ENCODE assay signal across 9 cellular contexts in the genomic region with DNA sequence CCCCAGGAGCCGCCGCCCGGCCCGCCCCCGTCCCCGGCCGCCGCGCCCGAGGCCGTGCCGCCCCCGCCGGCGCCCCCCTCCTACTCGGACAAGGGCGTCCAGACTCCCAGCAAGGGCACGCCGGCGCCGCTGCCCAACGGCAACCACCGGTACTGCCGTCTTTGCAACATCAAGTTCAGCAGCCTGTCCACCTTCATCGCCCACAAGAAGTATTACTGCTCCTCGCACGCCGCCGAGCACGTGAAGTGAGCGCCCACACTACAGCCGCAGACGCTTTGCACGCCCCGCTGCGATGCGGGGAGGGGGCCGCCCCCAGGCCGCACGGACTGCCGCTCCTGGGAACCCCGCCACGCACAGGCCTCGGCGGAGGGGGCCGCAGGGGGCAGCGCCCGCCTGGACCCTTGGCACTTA. TPM values are rescaled to one million over a fixed set of nuclear protein-coding genes. Genes with fewer than 3 reads are reported as not detected.
DNase-seq lines count a peak whose midpoint lies in the region; ATAC-seq and TF ChIP-seq lines count a peak whose summit lies in the region.
"Had no signal": no experiment of that assay in that cellular context is flagged by ENCODE, and none has a peak within 500 bp of the region (broad histone marks: within the 10 kb centered on the region; RNA-seq: fewer than 3 reads in every experiment).

No MANE protein-coding gene starts in this region.

- peak overlapping the region; percentile 45 for H3K4me3 ChIP-seq in effector memory CD4-positive, alpha-beta T cell (ENCODE audit: insufficient read depth, low read depth, low read length, poor library complexity, severe bottlenecking)
- H3K4me3 ChIP-seq: SJSA1 had no signal

- H3K27me3 ChIP-seq in effector memory CD4-positive, alpha-beta T cell (replicated peaks; ENCODE audit: control insufficient read depth, insufficient read depth, low read length, poor library complexity, severe bottlenecking) = no peaks in the 10 kb centered on the region

- no peaks in the 10 kb centered on the region for H3K9me3 Mint-ChIP-seq in naive B cell

- peaks cover 15 to 22% (median 21%) of the 10 kb centered on the region in 3 donors for H3K4me1 Mint-ChIP-seq in naive B cell

- DNase-seq in EH (ENCODE audit: low read depth) = peak; percentile 49
- no peak for DNase-seq in HEK293T (ENCODE audit: extremely low spot score)
- peak in 3 of 5 donors; percentile 25 to 41 (median 27) for DNase-seq in T-helper 1 cell
- no peak for DNase-seq in effector memory CD4-positive, alpha-beta T cell
- no peak for DNase-seq in naive B cell
- DNase-seq in cerebellar nuclear complex (lab: John Stamatoyannopoulos, UW) = no peak
- DNase-seq in mesenteric fat pad (ENCODE audit: low spot score) = no peak

- H3K4me3 Mint-ChIP-seq in naive B cell = peak overlapping the region; percentile 75 to 90 (median 82)

- H3K36me3 Mint-ChIP-seq in naive B cell = no peaks in the 10 kb centered on the region

- POLR2A ChIA-PET in HEK293T (lab: Yijun Ruan, JAX) = no interaction called here

- no peaks in the 10 kb centered on the region for H3K36me3 ChIP-seq in effector memory CD4-positive, alpha-beta T cell (ENCODE audit: control insufficient read depth, insufficient read depth, low read length)
- H3K36me3 ChIP-seq: SJSA1 had no signal

- CTCF ChIA-PET in HEK293T (lab: Yijun Ruan, JAX) = no interaction called here

- peak; percentile 23 to 32 for ATAC-seq in naive B cell (ENCODE audit: low read depth in 2 of 2)
- ATAC-seq in HG02852 (IDR thresholded peaks at IDR 0.05; ENCODE audit: unreplicated experiment) = no peak

- H3K27me3 Mint-ChIP-seq in naive B cell = peaks cover 0 to 17% (median 0%) of the 10 kb centered on the region in 3 donors

- H3K4me1 ChIP-seq in effector memory CD4-positive, alpha-beta T cell (ENCODE audit: control insufficient read depth, insufficient read depth, low read length, poor library complexity, severe bottlenecking) = peaks cover 9% of the 10 kb centered on the region
- H3K4me1 ChIP-seq: SJSA1 had no signal

- peak overlapping the region in 4 of 6 donors; percentile 52 to 84 (median 68) for H3K27ac Mint-ChIP-seq in naive B cell

- no peak overlapping the region for H3K27ac ChIP-seq in effector memory CD4-positive, alpha-beta T cell (ENCODE audit: insufficient read depth, low read length, poor library complexity, severe bottlenecking)
- H3K27ac ChIP-seq: SJSA1 had no signal

- H3K9me3 ChIP-seq in effector memory CD4-positive, alpha-beta T cell (ENCODE audit: control insufficient read depth, low read length) = no peaks in the 10 kb centered on the region
- H3K9me3 ChIP-seq: SJSA1 had no signal

TF ChIP-seq in HEK293T, 16 proteins besides CTCF, POLR2A, EP300 and RAD21:
- 0 out of 2 replicates have a peak, but pooled peaks have one; percentile 20 for TF ChIP-seq L3MBTL2 (conservative IDR thresholded peaks at IDR 0.05)
- no peak for TF ChIP-seq CTBP1 (IDR thresholded peaks at IDR 0.05; ENCODE audit: borderline replicate concordance)

RNA-seq across cellular contexts. Expression of a gene that starts 35.5 kb away (rescaled TPM):
- 10 to 100 TPM in 2 of 6 donors, 1 to 10 TPM in 4; 2.5 to 21.7 (median 9.0) TPM for polyA plus RNA-seq in naive B cell (ENCODE audit: low read depth in 6 of 6)
- 39.2 TPM for total RNA-seq in mesenteric fat pad

Comparison
In these comparisons a context has a peak if more than half of its experiments do, and no peak if none do; other contexts are left out.
1. DNase-seq: peak in EH (single experiment) and T-helper 1 cell (3 of 5); none in HEK293T (single experiment), effector memory CD4-positive, alpha-beta T cell (0 of 3), naive B cell (single experiment), cerebellar nuclear complex (0 of 2) and mesenteric fat pad (single experiment).